In genomic region chr10:103966671-103967432, GRCh38 we compare ENCODE assay signal across 8 cellular contexts. TPM values are rescaled to one million over a fixed set of nuclear protein-coding genes. Genes with fewer than 3 reads are reported as not detected.
DNase-seq lines count a peak whose midpoint lies in the region; ATAC-seq and TF ChIP-seq lines count a peak whose summit lies in the region.

TSS of gene SLK (plus strand) at chr10:103967140. CDS start at chr10:103967746, 606 bp downstream.

- peak within 1 kb of the TSS; percentile 34 for H3K9ac ChIP-seq in neural progenitor cell
- peak within 1 kb of the TSS; percentile 87 to 95 for H3K9ac ChIP-seq in stomach smooth muscle (ENCODE audit: low read length in 2 of 2)

- H3K4me1 Mint-ChIP-seq in neural progenitor cell: peaks cover 29% of the 10 kb centered on the region

- H3F3A ChIP-seq in neural progenitor cell (ENCODE audit: low read depth): peaks cover 14% of the 10 kb centered on the region

- peak within 1 kb of the TSS; percentile 95 for H3K4me3 ChIP-seq in SJCRH30
- peak within 1 kb of the TSS; percentile 94 to 99 for H3K4me3 ChIP-seq in foreskin fibroblast (ENCODE audit: low read depth in 1 of 2, low read length in 2 of 2)
- H3K4me3 ChIP-seq in neural progenitor cell: peak within 1 kb of the TSS; percentile 81
- peak within 1 kb of the TSS; percentile 95 to 97 for H3K4me3 ChIP-seq in stomach smooth muscle (ENCODE audit: low read length in 2 of 2)

- DNase-seq in Daoy (ENCODE audit: low read depth): peak; percentile 86
- peak; percentile 81 for DNase-seq in KG1 (lab: John Stamatoyannopoulos, UW)
- DNase-seq in SJCRH30: peak; percentile 80 to 86
- peak; percentile 82 for DNase-seq in activated gamma-delta T cell treated with Interleukin-2 at 50 U/mL for 16 hours
- DNase-seq in foreskin fibroblast: peak; percentile 87 to 96
- DNase-seq in neural progenitor cell (ENCODE audit: low spot score): peak; percentile 85

- H3K79me2 ChIP-seq in neural progenitor cell (ENCODE audit: low read depth): peaks cover 40% of the 10 kb centered on the region

- peaks cover 7% of the 10 kb centered on the region for H3K27me3 Mint-ChIP-seq in neural progenitor cell (ENCODE audit: insufficient read depth, low read depth)

- peak within 1 kb of the TSS; percentile 91 for H3K4me2 ChIP-seq in neural progenitor cell

- peaks cover 22% of the 10 kb centered on the region for H4K20me1 ChIP-seq in neural progenitor cell (ENCODE audit: low read depth)

- H3K4me1 ChIP-seq in SJCRH30 (no peaks in the 10 kb centered on the region; the same call in 1 of the 2 replicates), neural progenitor cell (peaks cover 15% of the 10 kb centered on the region), stomach smooth muscle (ENCODE audit: control insufficient read depth, insufficient read depth, low read length) (peaks cover 3% of the 10 kb centered on the region)

- no peaks in the 10 kb centered on the region for H3K27me3 ChIP-seq in SJCRH30
- no peaks in the 10 kb centered on the region for H3K27me3 ChIP-seq in neural progenitor cell
- H3K27me3 ChIP-seq in stomach smooth muscle (ENCODE audit: control insufficient read depth in 1 of 2, insufficient read depth in 2 of 2, low read length in 2 of 2): no peaks in the 10 kb centered on the region

- H3K27ac ChIP-seq in SJCRH30: peak within 1 kb of the TSS; percentile 32; the same call in 1 of the 2 replicates
- H3K27ac ChIP-seq in neural progenitor cell: no peak within 1 kb of the TSS
- peak within 1 kb of the TSS; percentile 81 for H3K27ac ChIP-seq in stomach smooth muscle (ENCODE audit: low read length)

- peaks cover under 1% of the 10 kb centered on the region for H3K36me3 Mint-ChIP-seq in neural progenitor cell

- H3K4me3 Mint-ChIP-seq in neural progenitor cell: peak within 1 kb of the TSS; percentile 98

- peak within 1 kb of the TSS; percentile 95 for H3K27ac Mint-ChIP-seq in neural progenitor cell

- TF ChIP-seq CTCF in foreskin fibroblast (IDR thresholded peaks at IDR 0.05; ENCODE audit: low read depth, low read length) (no peak), neural progenitor cell (IDR thresholded peaks at IDR 0.05) (no peak)

- peak; percentile 78 for ATAC-seq in GM21723 (IDR thresholded peaks at IDR 0.05; ENCODE audit: unreplicated experiment)

- H3K9me3 ChIP-seq in SJCRH30 (replicated peaks): no peaks in the 10 kb centered on the region
- no peaks in the 10 kb centered on the region for H3K9me3 ChIP-seq in neural progenitor cell (ENCODE audit: low read depth)
- H3K9me3 ChIP-seq in stomach smooth muscle (ENCODE audit: control insufficient read depth in 2 of 2, low read length in 2 of 2): no peaks in the 10 kb centered on the region

- H3K36me3 ChIP-seq in SJCRH30 (no peaks in the 10 kb centered on the region), neural progenitor cell (no peaks in the 10 kb centered on the region), stomach smooth muscle (ENCODE audit: control insufficient read depth in 2 of 2, insufficient read depth in 2 of 2, low read length in 2 of 2) (no peaks in the 10 kb centered on the region)

- peaks cover 2% of the 10 kb centered on the region for H3K9me3 Mint-ChIP-seq in neural progenitor cell

- peak within 1 kb of the TSS; percentile 90 for H2AFZ ChIP-seq in neural progenitor cell (replicated peaks)

RNA-seq across cellular contexts. Expression of gene SLK, which starts in this region (rescaled TPM):
- total RNA-seq in Daoy (2014; rRNA removed; shearing (Covaris generic)): 26.9 and 30.6 TPM in 2 replicates
- total RNA-seq in SJCRH30 (2014; rRNA removed; shearing (Covaris generic)): 32.2 and 37.3 TPM in 2 replicates
- 33.5 and 42.7 TPM in 2 replicates for total RNA-seq in neural progenitor cell (ENCODE audit: low replicate concordance)
